In the genomic region with DNA sequence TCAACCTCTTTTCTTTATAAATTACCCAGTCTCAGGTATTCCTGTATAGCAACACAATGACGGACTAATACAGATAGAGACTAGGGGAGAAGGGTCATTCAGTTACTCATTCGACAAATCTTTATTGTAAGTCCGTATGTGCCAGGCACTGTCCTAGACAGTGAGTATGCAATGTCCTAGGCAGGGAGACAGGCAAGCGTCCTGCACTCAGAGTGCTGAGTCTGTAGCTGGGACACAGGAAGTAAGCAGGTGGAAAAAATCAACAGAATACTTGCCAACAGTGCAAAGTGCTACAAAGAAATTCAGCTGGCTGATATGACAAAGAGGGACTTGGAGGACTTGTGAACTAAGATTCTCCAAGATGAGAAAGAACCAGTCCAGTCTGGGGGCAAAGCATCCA, we compare ENCODE assay signal across 29 cellular contexts.
"Had no signal": no experiment of that assay in that cellular context is flagged by ENCODE, and none has a peak within 500 bp of the region (broad histone marks: within the 10 kb centered on the region; RNA-seq: fewer than 3 reads in every experiment).

No MANE protein-coding gene starts in this region.

- H3K4me2 ChIP-seq: KMS-11 had no signal

- H3K9me3 Mint-ChIP-seq: T-helper 2 cell treated with Interferon-gamma antibody and Interleukin-4, amounts not matched to agents 5 μg/mL and 100 μg/mL, for 36 hours; WTC11 had no signal

- H3K4me3 Mint-ChIP-seq: activated CD8-positive, alpha-beta T cell treated with anti-CD3 and anti-CD28 coated beads, Interleukin-2, amount 10 ng/mL, durations not matched to agents 7 days and 5 days; activated naive CD8-positive, alpha-beta T cell; T-helper 2 cell treated with Interferon-gamma antibody and Interleukin-4, amounts not matched to agents 5 μg/mL and 100 μg/mL, for 36 hours; WTC11 had no signal

- DNase-seq: activated CD4-positive, alpha-beta T cell treated with anti-CD3 and anti-CD28 coated beads for 48 hours; activated CD4-positive, alpha-beta T cell treated with anti-CD3 and anti-CD28 coated beads, Interleukin-2, amount 50 U/mL, for 4 hours; activated CD4-positive, CD25-positive, alpha-beta regulatory T cell treated with anti-CD3 and anti-CD28 coated beads, Interleukin-2, amount 50 U/mL, for 72 hours; activated CD8-positive, alpha-beta memory T cell treated with anti-CD3 and anti-CD28 coated beads, Interleukin-2, amount 50 U/mL, for 48 hours; activated CD8-positive, alpha-beta T cell treated with anti-CD3 and anti-CD28 coated beads, Interleukin-2, amount 10 ng/mL, durations not matched to agents 7 days and 5 days; activated effector memory CD4-positive, alpha-beta T cell treated with Interleukin-2 at 50 U/mL for 16 hours; activated naive CD4-positive, alpha-beta T cell treated with Interleukin-2 at 50 U/mL for 16 hours; activated T-cell treated with anti-CD3 and anti-CD28 coated beads, Interleukin-2, amount 50 U/mL, for 1 hour; amygdala; brain microvascular endothelial cell; MV-4-11; NCI-H1092 treated with DMSO at 0.1 percent for 48 hours; NCI-H1417 treated with DMSO at 0.1 percent for 48 hours; NCI-H1694; NCI-H2029; NCI-H2107; NCI-H345; NCI-H510A; NCI-H526 treated with DMSO at 0.1 percent for 48 hours; NCI-H82; SIG-M5; SW 1271 had no signal

- H3K36me3 Mint-ChIP-seq: activated naive CD8-positive, alpha-beta T cell; WTC11 had no signal

- H3K36me3 ChIP-seq: brain microvascular endothelial cell, cardiac muscle cell had no signal

- H3K27ac Mint-ChIP-seq: activated CD8-positive, alpha-beta T cell treated with anti-CD3 and anti-CD28 coated beads, Interleukin-2, amount 10 ng/mL, durations not matched to agents 7 days and 5 days; activated naive CD8-positive, alpha-beta T cell; T-helper 2 cell treated with Interferon-gamma antibody and Interleukin-4, amounts not matched to agents 5 μg/mL and 100 μg/mL, for 36 hours; WTC11 had no signal

- FAIRE-seq: astrocyte had no signal

- H3K27ac ChIP-seq: brain microvascular endothelial cell, cardiac muscle cell, KMS-11 had no signal

- H3K9ac ChIP-seq: KMS-11 had no signal

- H3K4me3 ChIP-seq: cardiac muscle cell had no signal

- ATAC-seq: activated CD8-positive, alpha-beta T cell treated with anti-CD3 and anti-CD28 coated beads, Interleukin-2, amount 10 ng/mL, durations not matched to agents 7 days and 5 days; SK-N-SH treated with all-trans-retinoic acid at 6 μM for 48 hours; WTC11 had no signal
